2 cellular contexts compared by ENCODE assay signal in the genomic region with DNA sequence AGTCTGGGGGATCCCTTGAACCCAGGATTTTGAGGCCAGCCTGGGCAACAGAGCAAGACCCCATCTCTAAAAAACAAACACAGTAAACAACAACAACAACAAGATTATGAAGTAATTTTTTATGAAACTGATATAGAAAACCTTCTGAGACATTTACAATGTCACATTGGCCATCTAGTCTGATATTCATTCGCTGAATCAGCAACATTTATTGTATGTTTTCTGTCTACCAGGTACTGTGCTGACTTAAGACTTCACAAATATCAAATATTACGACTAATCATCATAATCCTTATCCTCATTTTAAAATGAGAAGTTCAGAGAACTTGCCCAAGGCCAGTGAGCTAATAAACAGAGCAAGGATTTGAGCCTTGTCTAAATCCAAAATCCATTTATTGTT.
TF ChIP-seq lines count a peak whose summit lies in the region.

No MANE protein-coding gene starts in this region.

TF ChIP-seq in HepG2, 621 proteins besides CTCF, POLR2A, EP300 and RAD21:
- TF ChIP-seq SIN3B (IDR thresholded peaks at IDR 0.05; ENCODE audit: low read length) (no peak), SNAI1 (CRISPR knock-in tag; IDR thresholded peaks at IDR 0.05; ENCODE audit: borderline replicate concordance) (no peak), MAFF (IDR thresholded peaks at IDR 0.05; ENCODE audit: low read depth, low read length) (peak; percentile 92), MAFK (conservative IDR thresholded peaks at IDR 0.05 in 1 of 2, IDR thresholded peaks at IDR 0.05 in 1 of 2; ENCODE audit: low read length in 2 of 2) (peak; percentile 93 to 96)

TF ChIP-seq in K562, 482 proteins besides CTCF, POLR2A, EP300 and RAD21:
- TF ChIP-seq C11orf30 (IDR thresholded peaks at IDR 0.05; ENCODE audit: low read depth): peak; percentile 76
- no peak for TF ChIP-seq NCOA4 (IDR thresholded peaks at IDR 0.05; ENCODE audit: partially characterized antibody)
- TF ChIP-seq L3MBTL2 (IDR thresholded peaks at IDR 0.05): no peak
- peak; percentile 87 for TF ChIP-seq ZNF316 (IDR thresholded peaks at IDR 0.05)
- TF ChIP-seq MEIS2 (IDR thresholded peaks at IDR 0.05; ENCODE audit: partially characterized antibody): no peak
- TF ChIP-seq, protein P1, sequence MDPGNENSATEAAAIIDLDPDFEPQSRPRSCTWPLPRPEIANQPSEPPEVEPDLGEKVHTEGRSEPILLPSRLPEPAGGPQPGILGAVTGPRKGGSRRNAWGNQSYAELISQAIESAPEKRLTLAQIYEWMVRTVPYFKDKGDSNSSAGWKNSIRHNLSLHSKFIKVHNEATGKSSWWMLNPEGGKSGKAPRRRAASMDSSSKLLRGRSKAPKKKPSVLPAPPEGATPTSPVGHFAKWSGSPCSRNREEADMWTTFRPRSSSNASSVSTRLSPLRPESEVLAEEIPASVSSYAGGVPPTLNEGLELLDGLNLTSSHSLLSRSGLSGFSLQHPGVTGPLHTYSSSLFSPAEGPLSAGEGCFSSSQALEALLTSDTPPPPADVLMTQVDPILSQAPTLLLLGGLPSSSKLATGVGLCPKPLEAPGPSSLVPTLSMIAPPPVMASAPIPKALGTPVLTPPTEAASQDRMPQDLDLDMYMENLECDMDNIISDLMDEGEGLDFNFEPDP (CRISPR knock-in tag; IDR thresholded peaks at IDR 0.05): no peak
- peak; percentile 72 for TF ChIP-seq MAFK (IDR thresholded peaks at IDR 0.05; ENCODE audit: low read length)
- TF ChIP-seq, protein P2, sequence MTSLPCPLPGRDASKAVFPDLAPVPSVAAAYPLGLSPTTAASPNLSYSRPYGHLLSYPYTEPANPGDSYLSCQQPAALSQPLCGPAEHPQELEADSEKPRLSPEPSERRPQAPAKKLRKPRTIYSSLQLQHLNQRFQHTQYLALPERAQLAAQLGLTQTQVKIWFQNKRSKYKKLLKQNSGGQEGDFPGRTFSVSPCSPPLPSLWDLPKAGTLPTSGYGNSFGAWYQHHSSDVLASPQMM (CRISPR knock-in tag; IDR thresholded peaks at IDR 0.05): no peak
- TF ChIP-seq, protein P3, sequence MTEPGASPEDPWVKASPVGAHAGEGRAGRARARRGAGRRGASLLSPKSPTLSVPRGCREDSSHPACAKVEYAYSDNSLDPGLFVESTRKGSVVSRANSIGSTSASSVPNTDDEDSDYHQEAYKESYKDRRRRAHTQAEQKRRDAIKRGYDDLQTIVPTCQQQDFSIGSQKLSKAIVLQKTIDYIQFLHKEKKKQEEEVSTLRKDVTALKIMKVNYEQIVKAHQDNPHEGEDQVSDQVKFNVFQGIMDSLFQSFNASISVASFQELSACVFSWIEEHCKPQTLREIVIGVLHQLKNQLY (CRISPR knock-in tag; conservative IDR thresholded peaks at IDR 0.05): no peak
- TF ChIP-seq, protein P4, sequence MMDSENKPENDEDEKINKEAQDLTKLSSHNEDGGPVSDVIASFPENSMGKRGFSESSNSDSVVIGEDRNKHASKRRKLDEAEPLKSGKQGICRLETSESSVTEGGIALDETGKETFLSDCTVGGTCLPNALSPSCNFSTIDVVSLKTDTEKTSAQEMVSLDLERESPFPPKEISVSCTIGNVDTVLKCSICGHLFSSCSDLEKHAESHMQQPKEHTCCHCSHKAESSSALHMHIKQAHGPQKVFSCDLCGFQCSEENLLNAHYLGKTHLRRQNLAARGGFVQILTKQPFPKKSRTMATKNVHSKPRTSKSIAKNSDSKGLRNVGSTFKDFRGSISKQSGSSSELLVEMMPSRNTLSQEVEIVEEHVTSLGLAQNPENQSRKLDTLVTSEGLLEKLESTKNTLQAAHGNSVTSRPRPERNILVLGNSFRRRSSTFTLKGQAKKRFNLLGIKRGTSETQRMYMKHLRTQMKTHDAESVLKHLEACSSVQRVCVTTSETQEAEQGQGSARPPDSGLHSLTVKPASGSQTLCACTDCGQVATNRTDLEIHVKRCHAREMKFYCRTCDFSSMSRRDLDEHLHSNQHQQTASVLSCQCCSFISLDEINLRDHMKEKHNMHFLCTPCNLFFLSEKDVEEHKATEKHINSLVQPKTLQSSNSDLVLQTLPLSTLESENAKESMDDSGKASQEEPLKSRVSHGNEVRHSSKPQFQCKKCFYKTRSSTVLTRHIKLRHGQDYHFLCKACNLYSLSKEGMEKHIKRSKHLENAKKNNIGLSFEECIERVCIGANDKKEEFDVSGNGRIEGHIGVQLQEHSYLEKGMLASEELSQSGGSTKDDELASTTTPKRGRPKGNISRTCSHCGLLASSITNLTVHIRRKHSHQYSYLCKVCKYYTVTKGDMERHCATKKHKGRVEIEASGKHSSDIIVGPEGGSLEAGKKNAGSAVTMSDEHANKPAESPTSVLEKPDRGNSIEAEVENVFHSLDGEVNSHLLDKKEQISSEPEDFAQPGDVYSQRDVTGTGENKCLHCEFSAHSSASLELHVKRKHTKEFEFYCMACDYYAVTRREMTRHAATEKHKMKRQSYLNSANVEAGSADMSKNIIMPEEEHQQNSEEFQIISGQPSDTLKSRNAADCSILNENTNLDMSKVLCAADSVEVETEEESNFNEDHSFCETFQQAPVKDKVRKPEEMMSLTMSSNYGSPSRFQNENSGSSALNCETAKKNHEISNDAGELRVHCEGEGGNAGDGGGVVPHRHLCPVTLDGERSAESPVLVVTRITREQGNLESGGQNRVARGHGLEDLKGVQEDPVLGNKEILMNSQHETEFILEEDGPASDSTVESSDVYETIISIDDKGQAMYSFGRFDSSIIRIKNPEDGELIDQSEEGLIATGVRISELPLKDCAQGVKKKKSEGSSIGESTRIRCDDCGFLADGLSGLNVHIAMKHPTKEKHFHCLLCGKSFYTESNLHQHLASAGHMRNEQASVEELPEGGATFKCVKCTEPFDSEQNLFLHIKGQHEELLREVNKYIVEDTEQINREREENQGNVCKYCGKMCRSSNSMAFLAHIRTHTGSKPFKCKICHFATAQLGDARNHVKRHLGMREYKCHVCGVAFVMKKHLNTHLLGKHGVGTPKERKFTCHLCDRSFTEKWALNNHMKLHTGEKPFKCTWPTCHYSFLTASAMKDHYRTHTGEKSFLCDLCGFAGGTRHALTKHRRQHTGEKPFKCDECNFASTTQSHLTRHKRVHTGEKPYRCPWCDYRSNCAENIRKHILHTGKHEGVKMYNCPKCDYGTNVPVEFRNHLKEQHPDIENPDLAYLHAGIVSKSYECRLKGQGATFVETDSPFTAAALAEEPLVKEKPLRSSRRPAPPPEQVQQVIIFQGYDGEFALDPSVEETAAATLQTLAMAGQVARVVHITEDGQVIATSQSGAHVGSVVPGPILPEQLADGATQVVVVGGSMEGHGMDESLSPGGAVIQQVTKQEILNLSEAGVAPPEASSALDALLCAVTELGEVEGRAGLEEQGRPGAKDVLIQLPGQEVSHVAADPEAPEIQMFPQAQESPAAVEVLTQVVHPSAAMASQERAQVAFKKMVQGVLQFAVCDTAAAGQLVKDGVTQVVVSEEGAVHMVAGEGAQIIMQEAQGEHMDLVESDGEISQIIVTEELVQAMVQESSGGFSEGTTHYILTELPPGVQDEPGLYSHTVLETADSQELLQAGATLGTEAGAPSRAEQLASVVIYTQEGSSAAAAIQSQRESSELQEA (IDR thresholded peaks at IDR 0.05; ENCODE audit: low read depth): no peak
- TF ChIP-seq ZZZ3 (IDR thresholded peaks at IDR 0.05): no peak
- TF ChIP-seq NCOA2 (IDR thresholded peaks at IDR 0.05; ENCODE audit: partially characterized antibody in 2 of 2): no peak
- TF ChIP-seq ZKSCAN8 (CRISPR knock-in tag; IDR thresholded peaks at IDR 0.05): no peak
- TF ChIP-seq RAD51 (IDR thresholded peaks at IDR 0.05; ENCODE audit: borderline replicate concordance, low read depth): no peak
- TF ChIP-seq ESRRA (IDR thresholded peaks at IDR 0.05; ENCODE audit: borderline replicate concordance, low read depth): no peak
- peak; percentile 41; the same call in 1 of the 2 replicates for TF ChIP-seq ZNF121 (CRISPR knock-in tag; conservative IDR thresholded peaks at IDR 0.05)
- TF ChIP-seq TRIM28 (IDR thresholded peaks at IDR 0.05): no peak
- TF ChIP-seq, protein P5, sequence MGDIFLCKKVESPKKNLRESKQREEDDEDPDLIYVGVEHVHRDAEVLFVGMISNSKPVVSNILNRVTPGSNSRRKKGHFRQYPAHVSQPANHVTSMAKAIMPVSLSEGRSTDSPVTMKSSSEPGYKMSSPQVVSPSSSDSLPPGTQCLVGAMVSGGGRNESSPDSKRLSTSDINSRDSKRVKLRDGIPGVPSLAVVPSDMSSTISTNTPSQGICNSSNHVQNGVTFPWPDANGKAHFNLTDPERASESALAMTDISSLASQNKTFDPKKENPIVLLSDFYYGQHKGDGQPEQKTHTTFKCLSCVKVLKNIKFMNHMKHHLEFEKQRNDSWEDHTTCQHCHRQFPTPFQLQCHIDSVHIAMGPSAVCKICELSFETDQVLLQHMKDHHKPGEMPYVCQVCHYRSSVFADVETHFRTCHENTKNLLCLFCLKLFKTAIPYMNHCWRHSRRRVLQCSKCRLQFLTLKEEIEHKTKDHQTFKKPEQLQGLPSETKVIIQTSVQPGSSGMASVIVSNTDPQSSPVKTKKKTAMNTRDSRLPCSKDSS (IDR thresholded peaks at IDR 0.05; ENCODE audit: low read depth, partially characterized antibody): no peak
- TF ChIP-seq PTRF (tag; IDR thresholded peaks at IDR 0.05): no peak
- TF ChIP-seq ZKSCAN1 (IDR thresholded peaks at IDR 0.05; ENCODE audit: low read depth, low read length): no peak
- TF ChIP-seq DNMT1 (IDR thresholded peaks at IDR 0.05): no peak
- no peak for TF ChIP-seq ZC3H11A (IDR thresholded peaks at IDR 0.05; ENCODE audit: low read depth, low read length)
- TF ChIP-seq, protein P6, sequence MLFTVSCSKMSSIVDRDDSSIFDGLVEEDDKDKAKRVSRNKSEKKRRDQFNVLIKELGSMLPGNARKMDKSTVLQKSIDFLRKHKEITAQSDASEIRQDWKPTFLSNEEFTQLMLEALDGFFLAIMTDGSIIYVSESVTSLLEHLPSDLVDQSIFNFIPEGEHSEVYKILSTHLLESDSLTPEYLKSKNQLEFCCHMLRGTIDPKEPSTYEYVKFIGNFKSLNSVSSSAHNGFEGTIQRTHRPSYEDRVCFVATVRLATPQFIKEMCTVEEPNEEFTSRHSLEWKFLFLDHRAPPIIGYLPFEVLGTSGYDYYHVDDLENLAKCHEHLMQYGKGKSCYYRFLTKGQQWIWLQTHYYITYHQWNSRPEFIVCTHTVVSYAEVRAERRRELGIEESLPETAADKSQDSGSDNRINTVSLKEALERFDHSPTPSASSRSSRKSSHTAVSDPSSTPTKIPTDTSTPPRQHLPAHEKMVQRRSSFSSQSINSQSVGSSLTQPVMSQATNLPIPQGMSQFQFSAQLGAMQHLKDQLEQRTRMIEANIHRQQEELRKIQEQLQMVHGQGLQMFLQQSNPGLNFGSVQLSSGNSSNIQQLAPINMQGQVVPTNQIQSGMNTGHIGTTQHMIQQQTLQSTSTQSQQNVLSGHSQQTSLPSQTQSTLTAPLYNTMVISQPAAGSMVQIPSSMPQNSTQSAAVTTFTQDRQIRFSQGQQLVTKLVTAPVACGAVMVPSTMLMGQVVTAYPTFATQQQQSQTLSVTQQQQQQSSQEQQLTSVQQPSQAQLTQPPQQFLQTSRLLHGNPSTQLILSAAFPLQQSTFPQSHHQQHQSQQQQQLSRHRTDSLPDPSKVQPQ (CRISPR knock-in tag; IDR thresholded peaks at IDR 0.05; ENCODE audit: borderline replicate concordance): no peak
- TF ChIP-seq SMC3 (conservative IDR thresholded peaks at IDR 0.05; ENCODE audit: insufficient read depth, low read depth, low read length): no peak
- peak; percentile 81 for TF ChIP-seq MAFF (IDR thresholded peaks at IDR 0.05; ENCODE audit: low read length)
- TF ChIP-seq BCL6 (CRISPR knock-in tag; IDR thresholded peaks at IDR 0.05): no peak
- peak; percentile 65 for TF ChIP-seq MAFG (tag; conservative IDR thresholded peaks at IDR 0.05)
